22 cellular contexts compared by ENCODE assay signal in the genomic region with DNA sequence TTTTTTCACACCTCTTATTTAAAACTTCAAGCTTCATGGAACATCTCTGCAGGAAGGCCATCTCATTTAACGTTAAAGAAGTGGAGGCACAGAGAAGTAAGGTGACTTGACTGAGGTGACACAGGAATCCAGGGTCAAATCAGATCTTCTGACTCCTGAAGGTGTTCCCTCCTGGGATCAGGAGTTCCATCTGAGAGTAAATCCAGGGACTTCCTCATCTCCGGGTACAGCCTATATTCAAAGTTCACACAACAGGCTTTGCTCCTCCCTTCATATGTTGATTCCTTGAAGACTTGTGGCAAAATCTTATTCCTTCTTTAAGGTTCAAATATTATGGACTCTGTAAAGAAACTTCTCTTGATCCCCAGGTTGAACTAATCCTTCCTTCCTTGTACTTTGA.
DNase-seq lines count a peak whose midpoint lies in the region; ATAC-seq and TF ChIP-seq lines count a peak whose summit lies in the region.
"Had no signal": no experiment of that assay in that cellular context is flagged by ENCODE, and none has a peak within 500 bp of the region (broad histone marks: within the 10 kb centered on the region; RNA-seq: fewer than 3 reads in every experiment).

No MANE protein-coding gene starts in this region.

- H3K4me1 ChIP-seq in mucosa of descending colon (ENCODE audit: low read depth), result peaks cover 18% of the 10 kb centered on the region
- peaks cover 1 to 44% (median 25%) of the 10 kb centered on the region in 5 donors for H3K4me1 ChIP-seq in subcutaneous abdominal adipose tissue (ENCODE audit: control insufficient read depth in 5 of 5, insufficient read depth in 5 of 5, low read length in 5 of 5)

- H3K9me3 ChIP-seq in mucosa of descending colon, result no peaks in the 10 kb centered on the region
- no peaks in the 10 kb centered on the region for H3K9me3 ChIP-seq in subcutaneous abdominal adipose tissue (ENCODE audit: control insufficient read depth in 5 of 5, low read length in 5 of 5)
- H3K9me3 ChIP-seq: BE2C had no signal

- ATAC-seq in left colon (peak; percentile 61), mucosa of descending colon (peak; percentile 55), left ventricle myocardium superior (no peak)
- ATAC-seq: GM12878 had no signal

- DNase-seq in left colon (no peak), mucosa of descending colon (peak in 1 of 3 donors; percentile 22), left ventricle myocardium superior (no peak), HT-29 (ENCODE audit: low spot score) (no peak)
- DNase-seq: 8988T; ACHN; BE2C; C1 segment of cervical spinal cord; CD4-positive, alpha-beta memory T cell; CD4-positive, CD25-positive, alpha-beta regulatory T cell; CD8-positive, alpha-beta memory T cell; COR-L47; DMS 273 treated with DMSO at 0.1 percent for 48 hours; DMS153; DMS53; DMS79; DND-41; EL; GDM1 had no signal

- H3K9ac ChIP-seq in subcutaneous abdominal adipose tissue (ENCODE audit: low read length in 5 of 5), result no peak overlapping the region
- H3K9ac ChIP-seq: BLaER1 had no signal

- H3K36me3 ChIP-seq in mucosa of descending colon (ENCODE audit: low read depth) (no peaks in the 10 kb centered on the region), subcutaneous abdominal adipose tissue (ENCODE audit: control insufficient read depth in 5 of 5, insufficient read depth in 5 of 5, low read length in 5 of 5) (no peaks in the 10 kb centered on the region)
- H3K36me3 ChIP-seq: BE2C had no signal

- H3K27ac ChIP-seq in subcutaneous abdominal adipose tissue (ENCODE audit: low read depth, low read length), result peak overlapping the region; percentile 64
- H3K27ac ChIP-seq: BLaER1 had no signal

- no peaks in the 10 kb centered on the region for H3K27me3 ChIP-seq in subcutaneous abdominal adipose tissue (ENCODE audit: control insufficient read depth in 5 of 5, insufficient read depth in 4 of 5, low read length in 5 of 5)
- H3K27me3 ChIP-seq: BE2C, BLaER1 had no signal

- H3K4me3 ChIP-seq in mucosa of descending colon (no peak overlapping the region), subcutaneous abdominal adipose tissue (ENCODE audit: low read depth in 1 of 5, low read length in 5 of 5) (no peak overlapping the region)
- H3K4me3 ChIP-seq: BLaER1, GM12878 had no signal

- TF ChIP-seq CTCF in mucosa of descending colon (IDR thresholded peaks at IDR 0.05), result no peak

- intact Hi-C loops in left colon (cut with DNase I, micrococcal nuclease), result loop anchor here in 1 of 2 donors (10.0 kb wide), 1 partner anchor 523 kb away; no protein-coding TSS in a partner anchor
- intact Hi-C loops in mucosa of descending colon (cut with DNase I, micrococcal nuclease), result loop anchor here (5.0 to 10.0 kb wide), 4 partner anchors 523 to 1043 kb away; no protein-coding TSS in a partner anchor
- intact Hi-C loops in left ventricle myocardium superior (cut with micrococcal nuclease), result loop anchor here (5.0 to 10.0 kb wide), 2 partner anchors 523 to 935 kb away; no protein-coding TSS in a partner anchor
